In genomic region chrX:24173115-24173847, GRCh38 we compare ENCODE assay signal across 1 cellular context.
TF ChIP-seq lines count a peak whose summit lies in the region.

No MANE protein-coding gene starts in this region.

TF ChIP-seq in HepG2, 621 proteins besides CTCF, POLR2A, EP300 and RAD21:
- TF ChIP-seq ZNF784 (CRISPR knock-in tag; IDR thresholded peaks at IDR 0.05; ENCODE audit: borderline replicate concordance), result no peak
- no peak for TF ChIP-seq AGO1 (IDR thresholded peaks at IDR 0.05; ENCODE audit: low read depth, low read length, poor library complexity, severe bottlenecking)
- no peak for TF ChIP-seq ZNF543 (CRISPR knock-in tag; IDR thresholded peaks at IDR 0.05)
- TF ChIP-seq DR1 (CRISPR knock-in tag; IDR thresholded peaks at IDR 0.05), result no peak
- no peak for TF ChIP-seq ZNF614 (CRISPR knock-in tag; IDR thresholded peaks at IDR 0.05; ENCODE audit: borderline replicate concordance)
- TF ChIP-seq ZMYM4 (CRISPR knock-in tag; IDR thresholded peaks at IDR 0.05), result no peak
- TF ChIP-seq TEAD2 (CRISPR knock-in tag; IDR thresholded peaks at IDR 0.05), result no peak
- TF ChIP-seq ZNF264 (CRISPR knock-in tag; IDR thresholded peaks at IDR 0.05), result no peak
- no peak for TF ChIP-seq PRDM10 (CRISPR knock-in tag; IDR thresholded peaks at IDR 0.05; ENCODE audit: low read depth)
- no peak for TF ChIP-seq SNAI1 (CRISPR knock-in tag; IDR thresholded peaks at IDR 0.05; ENCODE audit: borderline replicate concordance)
- TF ChIP-seq RFX3 (CRISPR knock-in tag; IDR thresholded peaks at IDR 0.05), result no peak
- TF ChIP-seq SP1 (IDR thresholded peaks at IDR 0.05), result no peak
- TF ChIP-seq SP1 (CRISPR knock-in tag; IDR thresholded peaks at IDR 0.05), result no peak
- no peak for TF ChIP-seq HNF4A (CRISPR knock-in tag; IDR thresholded peaks at IDR 0.05)
- no peak for TF ChIP-seq ZFX (CRISPR knock-in tag; IDR thresholded peaks at IDR 0.05; ENCODE audit: low read depth)
- no peak for TF ChIP-seq ZNF484 (CRISPR knock-in tag; IDR thresholded peaks at IDR 0.05; ENCODE audit: borderline replicate concordance, low read depth)
- TF ChIP-seq ARNT (IDR thresholded peaks at IDR 0.05), result no peak
- no peak for TF ChIP-seq YEATS2 (CRISPR knock-in tag; IDR thresholded peaks at IDR 0.05; ENCODE audit: borderline replicate concordance)
